In the genomic region with DNA sequence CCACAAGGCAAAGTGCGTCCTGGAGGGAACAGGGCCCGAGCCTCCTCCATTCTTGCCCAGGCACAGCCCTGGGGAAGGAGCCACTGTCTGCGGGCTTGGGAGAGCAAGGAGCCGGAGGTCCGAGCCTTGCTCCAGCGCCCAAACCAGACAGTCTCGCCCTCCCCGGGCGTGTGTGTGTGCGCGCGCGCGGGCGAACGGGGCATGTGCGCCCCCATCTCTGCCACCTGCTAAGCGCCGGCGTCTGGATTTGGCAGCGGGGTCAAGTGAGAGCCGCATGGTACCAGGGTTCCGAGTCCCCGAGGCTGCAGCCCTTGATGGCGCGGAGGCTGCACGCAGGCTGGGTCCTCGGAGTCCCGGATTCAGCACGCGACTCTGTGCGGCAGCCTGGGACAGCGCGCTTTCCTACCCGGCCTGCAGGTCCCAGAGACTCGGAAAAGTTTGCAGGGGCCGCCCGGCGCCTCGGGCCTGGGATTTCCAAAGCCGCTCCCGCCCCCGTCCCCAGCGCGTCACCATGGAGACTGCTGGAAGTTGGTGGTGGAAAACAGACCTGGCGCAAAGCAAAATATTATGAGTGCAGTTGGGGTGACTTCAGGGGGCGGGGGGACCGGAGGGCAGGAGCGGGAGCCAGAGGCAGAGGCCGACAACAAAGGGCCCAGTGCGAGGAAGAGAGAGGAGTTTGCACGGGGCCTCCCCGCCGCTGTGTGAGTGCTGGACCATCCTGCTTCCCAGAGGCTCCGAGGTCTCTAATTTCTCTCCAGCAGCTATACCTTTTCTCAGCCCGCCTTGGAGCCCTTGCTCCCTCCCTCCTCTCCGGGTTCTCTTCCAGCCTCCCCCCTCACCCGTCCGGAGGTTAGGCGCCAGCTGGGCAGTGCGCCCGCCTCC, we compare ENCODE assay signal across 16 cellular contexts. TPM values are rescaled to one million over a fixed set of nuclear protein-coding genes. Genes with fewer than 3 reads are reported as not detected.
DNase-seq lines count a peak whose midpoint lies in the region; ATAC-seq and TF ChIP-seq lines count a peak whose summit lies in the region.
"Had no signal": no experiment of that assay in that cellular context is flagged by ENCODE, and none has a peak within 500 bp of the region (broad histone marks: within the 10 kb centered on the region; RNA-seq: fewer than 3 reads in every experiment).

No MANE protein-coding gene starts in this region.

- peaks cover 6% of the 10 kb centered on the region for H3K9me3 Mint-ChIP-seq in glutamatergic neuron (ENCODE audit: unreplicated experiment)
- H3K9me3 Mint-ChIP-seq: activated naive CD4-positive, alpha-beta T cell treated with anti-CD3 and anti-CD28 coated beads, Interleukin-2, amount 50 U/mL, for 72 hours; memory B cell; stimulated activated naive CD8-positive, alpha-beta T cell treated with anti-CD3 and anti-CD28 coated beads, Interleukin-15, Interleukin-2, amounts not matched to agents 100 ng/mL and 50 ng/mL, for 24 hours had no signal

- ATAC-seq in GM21515 (IDR thresholded peaks at IDR 0.05; ENCODE audit: unreplicated experiment) (no peak), GM18517 (IDR thresholded peaks at IDR 0.05; ENCODE audit: unreplicated experiment) (no peak)
- ATAC-seq: activated naive CD4-positive, alpha-beta T cell treated with anti-CD3 and anti-CD28 coated beads, Interleukin-2, amount 50 U/mL, for 72 hours had no signal

- intact Hi-C loops in A673 (cut with micrococcal nuclease; ENCODE audit: unreplicated experiment): no loop called here

- BruUV-seq in A673 (replicated peaks; lab: Mats Ljungman, UMichigan): no TSS peak

- H3K4me1 ChIP-seq in parathyroid adenoma (no peaks in the 10 kb centered on the region), A673 (ENCODE audit: insufficient read depth, low read length, poor library complexity, severe bottlenecking) (peaks cover 5% of the 10 kb centered on the region)

- CTCF ChIA-PET in A673 (lab: Charles Lee): no interaction called here

- H3K36me3 ChIP-seq in parathyroid adenoma (ENCODE audit: control insufficient read depth, insufficient read depth, low read length) (no peaks in the 10 kb centered on the region), A673 (ENCODE audit: insufficient read depth, low read length, poor library complexity, severe bottlenecking) (no peaks in the 10 kb centered on the region)

- DNase-seq in DMS53 treated with DMSO at 0.1 percent for 48 hours (lab: John Stamatoyannopoulos, UW; ENCODE audit: unreplicated experiment) (peak; percentile 32), NCI-H146 treated with DMSO at 0.1 percent for 48 hours (lab: John Stamatoyannopoulos, UW; ENCODE audit: unreplicated experiment) (peak; percentile 7), glutamatergic neuron (no peak), A673 (ENCODE audit: low spot score) (no peak), COR-L47 (lab: John Stamatoyannopoulos, UW) (no peak)
- DNase-seq: DND-41, HCEC 1CT, NCI-H1092 had no signal

- TF ChIP-seq CTCF in glutamatergic neuron (IDR thresholded peaks at IDR 0.05; ENCODE audit: partially characterized antibody, unreplicated experiment): no peak
- no peak for TF ChIP-seq CTCF in parathyroid adenoma (IDR thresholded peaks at IDR 0.05)
- no peak for TF ChIP-seq CTCF in A673 (conservative IDR thresholded peaks at IDR 0.05; ENCODE audit: low read depth, low read length)

- no peaks in the 10 kb centered on the region for H3K79me2 ChIP-seq in parathyroid adenoma

- H3K27ac ChIP-seq in parathyroid adenoma (no peak overlapping the region), A673 (ENCODE audit: low read depth, low read length, poor library complexity, severe bottlenecking) (no peak overlapping the region)

- peaks cover 9% of the 10 kb centered on the region for H3K4me1 Mint-ChIP-seq in glutamatergic neuron (ENCODE audit: low read depth, unreplicated experiment)

- no peak overlapping the region for H3K27ac Mint-ChIP-seq in glutamatergic neuron (ENCODE audit: unreplicated experiment)
- H3K27ac Mint-ChIP-seq: activated naive CD4-positive, alpha-beta T cell treated with anti-CD3 and anti-CD28 coated beads, Interleukin-2, amount 50 U/mL, for 72 hours; memory B cell; stimulated activated naive CD8-positive, alpha-beta T cell treated with anti-CD3 and anti-CD28 coated beads, Interleukin-15, Interleukin-2, amounts not matched to agents 100 ng/mL and 50 ng/mL, for 24 hours had no signal

- H3K4me3 ChIP-seq in parathyroid adenoma (ENCODE audit: low read depth, low read length): no peak overlapping the region
- no peak overlapping the region for H3K4me3 ChIP-seq in A673 (ENCODE audit: low read depth, low read length, poor library complexity, severe bottlenecking)

- no peaks in the 10 kb centered on the region for H3K9me3 ChIP-seq in parathyroid adenoma (ENCODE audit: control insufficient read depth, low read length)
- H3K9me3 ChIP-seq in A673 (ENCODE audit: low read depth, low read length, poor library complexity, severe bottlenecking): no peaks in the 10 kb centered on the region

- POLR2A ChIA-PET in A673 (lab: Charles Lee; ENCODE audit: low non-redundant PET): no interaction called here

- no peak overlapping the region for H2AFZ ChIP-seq in parathyroid adenoma

- H3K4me2 ChIP-seq in parathyroid adenoma (ENCODE audit: low read length): peak overlapping the region; percentile 16

- no peak overlapping the region for H3K9ac ChIP-seq in parathyroid adenoma

- H3K4me3 Mint-ChIP-seq in glutamatergic neuron (ENCODE audit: unreplicated experiment): peak overlapping the region; percentile 81
- H3K4me3 Mint-ChIP-seq: memory B cell; stimulated activated naive CD8-positive, alpha-beta T cell treated with anti-CD3 and anti-CD28 coated beads, Interleukin-15, Interleukin-2, amounts not matched to agents 100 ng/mL and 50 ng/mL, for 24 hours had no signal

- H3K36me3 Mint-ChIP-seq in glutamatergic neuron (ENCODE audit: unreplicated experiment): no peaks in the 10 kb centered on the region
- H3K36me3 Mint-ChIP-seq: activated naive CD4-positive, alpha-beta T cell treated with anti-CD3 and anti-CD28 coated beads, Interleukin-2, amount 50 U/mL, for 72 hours; memory B cell had no signal

- H3K27me3 ChIP-seq in parathyroid adenoma (ENCODE audit: control insufficient read depth, insufficient read depth, low read length) (peaks cover 10% of the 10 kb centered on the region), A673 (replicated peaks; ENCODE audit: insufficient read depth, low read depth, low read length, poor library complexity) (peaks cover 97% of the 10 kb centered on the region)

- H3K27me3 Mint-ChIP-seq in glutamatergic neuron (ENCODE audit: unreplicated experiment): peaks cover 36% of the 10 kb centered on the region

RNA-seq across cellular contexts. Expression of gene RFX4, which starts 4.2 kb away (rescaled TPM):
- total RNA-seq in glutamatergic neuron (ENCODE audit: unreplicated experiment) (not detected), A673 (2021) (not detected in 2 replicates)
- total RNA-seq: activated naive CD4-positive, alpha-beta T cell treated with anti-CD3 and anti-CD28 coated beads, Interleukin-2, amount 50 U/mL, for 72 hours; epithelial cell of proximal tubule; RPMI7951 had no signal

Comparison
In these comparisons a context has a peak if more than half of its experiments do, and no peak if none do; other contexts are left out.
1. DNase-seq: peak in DMS53 treated with DMSO at 0.1 percent for 48 hours (single experiment) and NCI-H146 treated with DMSO at 0.1 percent for 48 hours (single experiment); none in glutamatergic neuron (single experiment), A673 (single experiment) and COR-L47 (single experiment).